In genomic region chr3:12400795-12401194, GRCh38 we compare ENCODE assay signal across 9 cellular contexts.
DNase-seq lines count a peak whose midpoint lies in the region; ATAC-seq and TF ChIP-seq lines count a peak whose summit lies in the region.
"Had no signal": no experiment of that assay in that cellular context is flagged by ENCODE, and none has a peak within 500 bp of the region (broad histone marks: within the 10 kb centered on the region; RNA-seq: fewer than 3 reads in every experiment).

No MANE protein-coding gene starts in this region.

- H3K4me3 Mint-ChIP-seq in mesothelial cell of epicardium, result no peak overlapping the region

- no peak for ATAC-seq in HG03342 (IDR thresholded peaks at IDR 0.05; ENCODE audit: unreplicated experiment)

- DNase-seq in EL (peak; percentile 70), NCI-H226 (peak; percentile 82), dermis blood vessel endothelial cell (peak; percentile 67), pulmonary artery endothelial cell (ENCODE audit: low read depth, low spot score) (peak; percentile 41), mesothelial cell of epicardium (ENCODE audit: low spot score in 2 of 2, unreplicated experiment in 2 of 2) (no peak), iPS-NIHi7 (ENCODE audit: extremely low spot score) (no peak)
- DNase-seq: kidney, NCI-H2171 had no signal

- peaks cover 4% of the 10 kb centered on the region for H3K27me3 Mint-ChIP-seq in mesothelial cell of epicardium (ENCODE audit: low read depth)

- TF ChIP-seq CTCF in mesothelial cell of epicardium (IDR thresholded peaks at IDR 0.05; ENCODE audit: unreplicated experiment), result no peak

- peaks cover 11% of the 10 kb centered on the region for H3K9me3 Mint-ChIP-seq in mesothelial cell of epicardium

- no peak overlapping the region for H3K27ac Mint-ChIP-seq in mesothelial cell of epicardium

- peaks cover 9% of the 10 kb centered on the region for H3K36me3 Mint-ChIP-seq in mesothelial cell of epicardium

- peaks cover 3% of the 10 kb centered on the region for H3K4me1 Mint-ChIP-seq in mesothelial cell of epicardium

Comparison
In these comparisons a context has a peak if more than half of its experiments do, and no peak if none do; other contexts are left out.
1. DNase-seq: peak in EL (single experiment), NCI-H226 (single experiment), dermis blood vessel endothelial cell (single experiment) and pulmonary artery endothelial cell (single experiment); none in mesothelial cell of epicardium (0 of 2) and iPS-NIHi7 (single experiment).